Comparison of ENCODE assay signal across 12 cellular contexts in the genomic region with DNA sequence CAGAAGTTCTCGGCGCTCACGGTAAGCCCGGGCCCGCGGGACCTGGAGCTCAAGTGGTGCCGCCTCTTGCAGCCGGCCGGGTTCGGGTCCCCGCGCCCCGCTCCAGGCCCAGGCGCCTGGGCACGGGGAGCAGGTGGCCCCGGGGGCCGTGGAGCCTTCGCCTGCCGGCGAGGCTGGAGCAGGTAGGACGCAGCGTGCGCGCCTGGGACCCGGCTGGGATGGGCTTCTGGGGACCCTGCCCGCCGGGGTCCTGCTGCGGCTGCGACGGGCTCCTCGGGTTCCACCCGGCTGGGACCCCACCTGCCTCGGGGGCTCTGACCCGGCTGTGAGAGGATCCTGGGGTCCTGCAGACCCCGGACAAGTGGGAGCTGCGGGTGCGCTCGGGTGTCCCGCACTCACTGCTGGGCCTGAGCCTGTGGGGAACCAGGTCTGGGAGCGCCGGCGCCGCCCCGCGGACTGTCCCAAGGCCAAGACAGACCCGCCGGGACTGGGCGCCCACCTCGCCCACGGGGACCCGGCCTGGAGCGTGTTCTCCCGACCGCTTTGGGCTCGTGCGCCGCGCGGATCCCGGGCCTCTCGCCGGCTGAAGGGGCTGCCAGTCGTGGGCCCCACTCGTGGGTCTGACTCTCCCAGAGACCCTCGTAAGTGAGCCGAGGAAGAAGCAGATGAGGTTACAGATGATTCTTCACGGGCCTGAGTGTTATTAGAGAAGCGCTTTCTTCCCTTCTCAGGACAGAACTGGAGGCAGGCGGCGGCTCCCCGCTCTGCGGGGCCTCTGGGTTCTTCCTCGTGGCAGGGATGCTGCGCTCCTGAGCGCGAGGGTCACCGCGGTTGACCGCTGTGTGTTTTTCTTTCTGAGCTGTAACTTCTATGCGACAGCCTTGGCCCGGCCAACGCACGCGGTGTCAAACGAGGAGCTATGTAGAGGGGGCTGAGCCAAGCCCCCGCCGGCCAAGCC. TPM values are rescaled to one million over a fixed set of nuclear protein-coding genes. Genes with fewer than 3 reads are reported as not detected.
DNase-seq lines count a peak whose midpoint lies in the region; ATAC-seq and TF ChIP-seq lines count a peak whose summit lies in the region.
"Had no signal": no experiment of that assay in that cellular context is flagged by ENCODE, and none has a peak within 500 bp of the region (broad histone marks: within the 10 kb centered on the region; RNA-seq: fewer than 3 reads in every experiment).

No MANE protein-coding gene starts in this region.

- TF ChIP-seq CTCF in cardiac muscle cell (IDR thresholded peaks at IDR 0.05; ENCODE audit: low read depth, low read length) (no peak), neural cell (IDR thresholded peaks at IDR 0.05; ENCODE audit: poor library complexity, severe bottlenecking) (no peak), type B pancreatic cell (conservative IDR thresholded peaks at IDR 0.05) (no peak)

- no peaks in the 10 kb centered on the region for H3K4me1 ChIP-seq in cardiac muscle cell (ENCODE audit: low read depth)

- no peak for TF ChIP-seq EP300 in neural cell (conservative IDR thresholded peaks at IDR 0.05; ENCODE audit: poor library complexity, severe bottlenecking)

- no peak for TF ChIP-seq RAD21 in neural cell (conservative IDR thresholded peaks at IDR 0.05)

- H3F3A ChIP-seq in neural cell (ENCODE audit: insufficient read depth, low read length, poor library complexity, severe bottlenecking): no peaks in the 10 kb centered on the region

- H3K4me1 Mint-ChIP-seq in type B pancreatic cell (ENCODE audit: unreplicated experiment): peaks cover 22% of the 10 kb centered on the region
- H3K4me1 Mint-ChIP-seq: activated naive CD8-positive, alpha-beta T cell treated with anti-CD3 and anti-CD28 coated beads for 36 hours had no signal

- no peaks in the 10 kb centered on the region for H3K9me2 ChIP-seq in neural cell (ENCODE audit: insufficient read depth, low read length)

- H3K4me3 Mint-ChIP-seq in type B pancreatic cell: peak overlapping the region; percentile 76
- H3K4me3 Mint-ChIP-seq: activated naive CD8-positive, alpha-beta T cell treated with anti-CD3 and anti-CD28 coated beads for 36 hours; stimulated activated naive CD8-positive, alpha-beta T cell treated with anti-CD3 and anti-CD28 coated beads, Interleukin-15, Interleukin-2, amounts not matched to agents 100 ng/mL and 50 ng/mL, for 24 hours had no signal

- no peaks in the 10 kb centered on the region for H3K79me2 ChIP-seq in neural cell (replicated peaks; ENCODE audit: insufficient read depth, low read length)

- H3K4me3 ChIP-seq in cardiac muscle cell: peak overlapping the region; percentile 43
- H3K4me3 ChIP-seq in neural cell (ENCODE audit: low read length): peak overlapping the region; percentile 71

- H4K20me1 ChIP-seq in neural cell (ENCODE audit: insufficient read depth): no peaks in the 10 kb centered on the region

- peak overlapping the region; percentile 32 for H3K4me2 ChIP-seq in neural cell (ENCODE audit: low read length)

- no peaks in the 10 kb centered on the region for H3K9me3 Mint-ChIP-seq in type B pancreatic cell
- H3K9me3 Mint-ChIP-seq: activated naive CD8-positive, alpha-beta T cell treated with anti-CD3 and anti-CD28 coated beads for 36 hours; stimulated activated naive CD8-positive, alpha-beta T cell treated with anti-CD3 and anti-CD28 coated beads, Interleukin-15, Interleukin-2, amounts not matched to agents 100 ng/mL and 50 ng/mL, for 24 hours had no signal

- no peak for ATAC-seq in GM21737 (IDR thresholded peaks at IDR 0.05; ENCODE audit: unreplicated experiment)

- H3K36me3 ChIP-seq in cardiac muscle cell: no peaks in the 10 kb centered on the region
- no peaks in the 10 kb centered on the region for H3K36me3 ChIP-seq in neural cell (ENCODE audit: insufficient read depth, low read length)

- H3K36me3 Mint-ChIP-seq in type B pancreatic cell: no peaks in the 10 kb centered on the region
- H3K36me3 Mint-ChIP-seq: activated naive CD8-positive, alpha-beta T cell treated with anti-CD3 and anti-CD28 coated beads for 36 hours had no signal

- H3K9ac ChIP-seq in neural cell (ENCODE audit: low read length): peak overlapping the region; percentile 38

- peaks cover 71% of the 10 kb centered on the region for H3K27me3 Mint-ChIP-seq in type B pancreatic cell

- peak; percentile 58 for DNase-seq in NCI-H146 (lab: John Stamatoyannopoulos, UW)
- DNase-seq in NCI-H146 treated with DMSO at 0.1 percent for 48 hours (lab: John Stamatoyannopoulos, UW; ENCODE audit: unreplicated experiment): no peak
- peak in 1 of 2 donors; percentile 27 for DNase-seq in cardiac muscle cell (ENCODE audit: low read depth in 1 of 2, low spot score in 1 of 2)
- DNase-seq in type B pancreatic cell (ENCODE audit: extremely low spot score, unreplicated experiment): no peak
- no peak for DNase-seq in SHP77 (lab: John Stamatoyannopoulos, UW)
- DNase-seq in DMS153 (lab: John Stamatoyannopoulos, UW): no peak
- DNase-seq: 8988T; activated naive CD8-positive, alpha-beta T cell treated with anti-CD3 and anti-CD28 coated beads for 36 hours; MM.1S had no signal

- H3K27ac Mint-ChIP-seq in type B pancreatic cell: no peak overlapping the region
- H3K27ac Mint-ChIP-seq: activated naive CD8-positive, alpha-beta T cell treated with anti-CD3 and anti-CD28 coated beads for 36 hours; stimulated activated naive CD8-positive, alpha-beta T cell treated with anti-CD3 and anti-CD28 coated beads, Interleukin-15, Interleukin-2, amounts not matched to agents 100 ng/mL and 50 ng/mL, for 24 hours had no signal

- no peak overlapping the region for H3K27ac ChIP-seq in cardiac muscle cell
- H3K27ac ChIP-seq in neural cell (ENCODE audit: low read length): no peak overlapping the region

- H3K27me3 ChIP-seq in cardiac muscle cell (peaks cover 69% of the 10 kb centered on the region), neural cell (ENCODE audit: insufficient read depth, low read depth, low read length) (peaks cover 59% of the 10 kb centered on the region)

- H3K9me3 ChIP-seq in cardiac muscle cell (ENCODE audit: low read depth): no peaks in the 10 kb centered on the region
- H3K9me3 ChIP-seq in neural cell (ENCODE audit: low read length): no peaks in the 10 kb centered on the region

- no peak overlapping the region for H2AFZ ChIP-seq in neural cell (ENCODE audit: low read depth, low read length)

TF ChIP-seq in neural cell, 6 proteins besides CTCF, POLR2A, EP300 and RAD21:
- no peak for TF ChIP-seq SMC3 (conservative IDR thresholded peaks at IDR 0.05; ENCODE audit: poor library complexity)
- TF ChIP-seq EZH2 (IDR thresholded peaks at IDR 0.05; ENCODE audit: borderline replicate concordance, insufficient read depth, low read length, poor library complexity, severe bottlenecking): no peak
- TF ChIP-seq, protein P1, sequence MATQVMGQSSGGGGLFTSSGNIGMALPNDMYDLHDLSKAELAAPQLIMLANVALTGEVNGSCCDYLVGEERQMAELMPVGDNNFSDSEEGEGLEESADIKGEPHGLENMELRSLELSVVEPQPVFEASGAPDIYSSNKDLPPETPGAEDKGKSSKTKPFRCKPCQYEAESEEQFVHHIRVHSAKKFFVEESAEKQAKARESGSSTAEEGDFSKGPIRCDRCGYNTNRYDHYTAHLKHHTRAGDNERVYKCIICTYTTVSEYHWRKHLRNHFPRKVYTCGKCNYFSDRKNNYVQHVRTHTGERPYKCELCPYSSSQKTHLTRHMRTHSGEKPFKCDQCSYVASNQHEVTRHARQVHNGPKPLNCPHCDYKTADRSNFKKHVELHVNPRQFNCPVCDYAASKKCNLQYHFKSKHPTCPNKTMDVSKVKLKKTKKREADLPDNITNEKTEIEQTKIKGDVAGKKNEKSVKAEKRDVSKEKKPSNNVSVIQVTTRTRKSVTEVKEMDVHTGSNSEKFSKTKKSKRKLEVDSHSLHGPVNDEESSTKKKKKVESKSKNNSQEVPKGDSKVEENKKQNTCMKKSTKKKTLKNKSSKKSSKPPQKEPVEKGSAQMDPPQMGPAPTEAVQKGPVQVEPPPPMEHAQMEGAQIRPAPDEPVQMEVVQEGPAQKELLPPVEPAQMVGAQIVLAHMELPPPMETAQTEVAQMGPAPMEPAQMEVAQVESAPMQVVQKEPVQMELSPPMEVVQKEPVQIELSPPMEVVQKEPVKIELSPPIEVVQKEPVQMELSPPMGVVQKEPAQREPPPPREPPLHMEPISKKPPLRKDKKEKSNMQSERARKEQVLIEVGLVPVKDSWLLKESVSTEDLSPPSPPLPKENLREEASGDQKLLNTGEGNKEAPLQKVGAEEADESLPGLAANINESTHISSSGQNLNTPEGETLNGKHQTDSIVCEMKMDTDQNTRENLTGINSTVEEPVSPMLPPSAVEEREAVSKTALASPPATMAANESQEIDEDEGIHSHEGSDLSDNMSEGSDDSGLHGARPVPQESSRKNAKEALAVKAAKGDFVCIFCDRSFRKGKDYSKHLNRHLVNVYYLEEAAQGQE (IDR thresholded peaks at IDR 0.05; ENCODE audit: borderline replicate concordance): no peak
- TF ChIP-seq TAF1 (IDR thresholded peaks at IDR 0.05; ENCODE audit: low read depth): no peak
- TF ChIP-seq POLR2AphosphoS5 (IDR thresholded peaks at IDR 0.05): no peak
- no peak for TF ChIP-seq MXI1 (conservative IDR thresholded peaks at IDR 0.05; ENCODE audit: poor library complexity, severe bottlenecking)
TF ChIP-seq in neural cell: peak in this region for 0.

RNA-seq across cellular contexts. Expression of a gene that starts 0.7 kb away (rescaled TPM):
- total RNA-seq in cardiac muscle cell (2.9 and 3.2 TPM in 2 replicates), type B pancreatic cell (ENCODE audit: low replicate concordance) (4.2 and 18.9 TPM in 2 replicates)
- polyA plus RNA-seq in cardiac muscle cell (1.9 and 4.1 TPM in 2 replicates), neural cell (0.50 and 1.2 TPM in 2 replicates)
- polyA minus RNA-seq in neural cell: 0.23 and 0.24 TPM in 2 replicates
- total RNA-seq: activated naive CD8-positive, alpha-beta T cell treated with anti-CD3 and anti-CD28 coated beads for 36 hours had no signal
